ENCODE assay signal across 21 cellular contexts in genomic region chr3:128279594-128279880, GRCh38.
DNase-seq lines count a peak whose midpoint lies in the region; ATAC-seq and TF ChIP-seq lines count a peak whose summit lies in the region.
"Had no signal": no experiment of that assay in that cellular context is flagged by ENCODE, and none has a peak within 500 bp of the region (broad histone marks: within the 10 kb centered on the region; RNA-seq: fewer than 3 reads in every experiment).

No MANE protein-coding gene starts in this region.

- no peak for TF ChIP-seq CTCF in endodermal cell (conservative IDR thresholded peaks at IDR 0.05)
- TF ChIP-seq CTCF in neural progenitor cell (IDR thresholded peaks at IDR 0.05) = no peak
- no peak for TF ChIP-seq CTCF in brain microvascular endothelial cell (IDR thresholded peaks at IDR 0.05; ENCODE audit: low read depth, low read length, missing control alignments)

- H3K27ac ChIP-seq in endodermal cell (ENCODE audit: low read depth, low read length) = no peak overlapping the region
- no peak overlapping the region for H3K27ac ChIP-seq in neural progenitor cell
- H3K27ac ChIP-seq in urinary bladder (ENCODE audit: low read depth) = peak overlapping the region; percentile 43
- no peak overlapping the region for H3K27ac ChIP-seq in brain microvascular endothelial cell
- H3K27ac ChIP-seq: BLaER1 treated with 17β-estradiol and CSF1 and Interleukin-3, amounts not matched to agents 10 nM and 100 nM; RWPE1 had no signal

- DNase-seq in RPMI7951 (ENCODE audit: low read depth) (peak; percentile 71), endodermal cell (peak; percentile 48), neural progenitor cell (ENCODE audit: low spot score) (no peak), brain microvascular endothelial cell (no peak)
- DNase-seq in stimulated activated CD4-positive, alpha-beta T cell treated with anti-CD3 and anti-CD28 coated beads, Interleukin-15, amount 100 ng/mL, for 24 hours = no peak
- DNase-seq: activated CD4-positive, alpha-beta memory T cell treated with anti-CD3 and anti-CD28 coated beads for 36 hours; activated CD4-positive, alpha-beta T cell treated with anti-CD3 and anti-CD28 coated beads for 1 hour; activated naive CD4-positive, alpha-beta T cell treated with anti-CD3 and anti-CD28 coated beads, Interleukin-2, amount 50 U/mL, for 16 hours; NCI-H1048; NCI-H446 treated with DMSO at 0.1 percent for 48 hours; stimulated activated CD4-positive, alpha-beta T cell treated with anti-CD3 and anti-CD28 coated beads, Interleukin-12 subunit alpha, Interleukin-12 subunit beta, amount 100 ng/mL, for 4 hours; stimulated activated CD4-positive, alpha-beta T cell treated with anti-CD3 and anti-CD28 coated beads, Interleukin-4, amount 100 ng/mL, for 1 hour had no signal

- H3K36me3 ChIP-seq in endodermal cell (ENCODE audit: control insufficient read depth, insufficient read depth, low read length) (no peaks in the 10 kb centered on the region), neural progenitor cell (no peaks in the 10 kb centered on the region), urinary bladder (ENCODE audit: insufficient read depth) (peaks cover 2% of the 10 kb centered on the region), brain microvascular endothelial cell (replicated peaks) (no peaks in the 10 kb centered on the region)
- H3K36me3 ChIP-seq: thyroid gland had no signal

- WGBS in endodermal cell (ENCODE audit: insufficient coverage in 1 of 2, insufficient read length in 1 of 2), 2 experiments = 78 to 96% methylated on average over 2 to 3 of the region's 3 CpGs
- WGBS in urinary bladder = 64% methylated on average over 3 of the region's 3 CpGs

- no peak overlapping the region for H3K4me2 ChIP-seq in neural progenitor cell
- H3K4me2 ChIP-seq: BLaER1 treated with 17β-estradiol and CSF1 and Interleukin-3, amounts not matched to agents 10 nM and 100 nM had no signal

- H3K4me3 Mint-ChIP-seq in endodermal cell (no peak overlapping the region), neural progenitor cell (no peak overlapping the region)
- H3K4me3 Mint-ChIP-seq: activated CD4-positive, alpha-beta memory T cell treated with anti-CD3 and anti-CD28 coated beads for 36 hours had no signal

- H3K79me2 ChIP-seq in neural progenitor cell (ENCODE audit: low read depth) = no peaks in the 10 kb centered on the region

- peak overlapping the region; percentile 58 for H2AFZ ChIP-seq in neural progenitor cell (replicated peaks)

- H3K9ac ChIP-seq in endodermal cell (ENCODE audit: extremely low read depth, low read length, poor library complexity, severe bottlenecking) = no peak overlapping the region
- H3K9ac ChIP-seq in neural progenitor cell = no peak overlapping the region
- H3K9ac ChIP-seq: BLaER1 treated with 17β-estradiol and CSF1 and Interleukin-3, amounts not matched to agents 10 nM and 100 nM had no signal

- H3K9me3 ChIP-seq in endodermal cell (ENCODE audit: control insufficient read depth, low read length) (no peaks in the 10 kb centered on the region), neural progenitor cell (ENCODE audit: low read depth) (no peaks in the 10 kb centered on the region)
- H3K9me3 ChIP-seq: BLaER1 treated with 17β-estradiol and CSF1 and Interleukin-3, amounts not matched to agents 10 nM and 100 nM; gastroesophageal sphincter; stomach; thyroid gland had no signal

- no peaks in the 10 kb centered on the region for H3K27me3 ChIP-seq in endodermal cell (ENCODE audit: control insufficient read depth, insufficient read depth, low read length, poor library complexity, severe bottlenecking)
- peaks cover 9% of the 10 kb centered on the region for H3K27me3 ChIP-seq in neural progenitor cell
- H3K27me3 ChIP-seq in brain microvascular endothelial cell (replicated peaks) = no peaks in the 10 kb centered on the region
- H3K27me3 ChIP-seq: BLaER1 treated with 17β-estradiol and CSF1 and Interleukin-3, amounts not matched to agents 10 nM and 100 nM; dorsolateral prefrontal cortex; gastroesophageal sphincter; stomach; thyroid gland had no signal

- H3K27ac Mint-ChIP-seq in endodermal cell = peak overlapping the region; percentile 38
- H3K27ac Mint-ChIP-seq in neural progenitor cell = peak overlapping the region; percentile 21
- H3K27ac Mint-ChIP-seq: activated CD4-positive, alpha-beta memory T cell treated with anti-CD3 and anti-CD28 coated beads for 36 hours; progenitor cell of endocrine pancreas had no signal

- H3K27me3 Mint-ChIP-seq in endodermal cell (ENCODE audit: insufficient read depth) = peaks cover 16% of the 10 kb centered on the region
- peaks cover 3% of the 10 kb centered on the region for H3K27me3 Mint-ChIP-seq in neural progenitor cell (ENCODE audit: insufficient read depth, low read depth)
- H3K27me3 Mint-ChIP-seq: activated CD4-positive, alpha-beta memory T cell treated with anti-CD3 and anti-CD28 coated beads for 36 hours had no signal

- no peak overlapping the region for H3K4me3 ChIP-seq in endodermal cell (ENCODE audit: low read length)
- no peak overlapping the region for H3K4me3 ChIP-seq in neural progenitor cell
- H3K4me3 ChIP-seq in urinary bladder (ENCODE audit: low read depth, low read length) = no peak overlapping the region
- no peak overlapping the region for H3K4me3 ChIP-seq in brain microvascular endothelial cell (ENCODE audit: low read depth, low read length)
- H3K4me3 ChIP-seq: BLaER1 treated with 17β-estradiol and CSF1 and Interleukin-3, amounts not matched to agents 10 nM and 100 nM; gastroesophageal sphincter; thyroid gland had no signal

- H3K9me3 Mint-ChIP-seq in endodermal cell (no peaks in the 10 kb centered on the region), neural progenitor cell (no peaks in the 10 kb centered on the region)
- H3K9me3 Mint-ChIP-seq: activated CD4-positive, alpha-beta memory T cell treated with anti-CD3 and anti-CD28 coated beads for 36 hours had no signal

- H3K36me3 Mint-ChIP-seq in endodermal cell (ENCODE audit: low read depth) = no peaks in the 10 kb centered on the region
- H3K36me3 Mint-ChIP-seq in neural progenitor cell = peaks cover 4% of the 10 kb centered on the region

- H4K20me1 ChIP-seq in neural progenitor cell (ENCODE audit: low read depth) = no peaks in the 10 kb centered on the region

- in situ Hi-C loops in brain microvascular endothelial cell (cut with HindIII; ENCODE audit: low pct_ligation_motif_present, low sequenced_read_pairs) = no loop called here

- peaks cover 60% of the 10 kb centered on the region for H3K4me1 Mint-ChIP-seq in endodermal cell
- peaks cover 74% of the 10 kb centered on the region for H3K4me1 Mint-ChIP-seq in neural progenitor cell

- H3K4me1 ChIP-seq in endodermal cell (ENCODE audit: control insufficient read depth, insufficient read depth, low read length) (peaks cover 33% of the 10 kb centered on the region), neural progenitor cell (peaks cover 46% of the 10 kb centered on the region), urinary bladder (ENCODE audit: insufficient read depth) (peaks cover 5% of the 10 kb centered on the region)
- H3K4me1 ChIP-seq: BLaER1 treated with 17β-estradiol and CSF1 and Interleukin-3, amounts not matched to agents 10 nM and 100 nM had no signal

- no peak for ATAC-seq in HG02759 (IDR thresholded peaks at IDR 0.05; ENCODE audit: unreplicated experiment)

- H3F3A ChIP-seq in neural progenitor cell (ENCODE audit: low read depth) = peaks cover 26% of the 10 kb centered on the region

Comparison
In these comparisons a context has a peak if more than half of its experiments do, and no peak if none do; other contexts are left out.
1. DNase-seq: peak in RPMI7951 (single experiment) and endodermal cell (single experiment); none in neural progenitor cell (single experiment), stimulated activated CD4-positive, alpha-beta T cell treated with anti-CD3 and anti-CD28 coated beads, Interleukin-15, amount 100 ng/mL, for 24 hours (single experiment) and brain microvascular endothelial cell (single experiment).